ENCODE assay signal across 8 cellular contexts in genomic region chr2:63861220-63861822, GRCh38. TPM values are rescaled to one million over a fixed set of nuclear protein-coding genes. Genes with fewer than 3 reads are reported as not detected.
DNase-seq lines count a peak whose midpoint lies in the region; TF ChIP-seq lines count a peak whose summit lies in the region.

No MANE protein-coding gene starts in this region.

- TF ChIP-seq EP300 in esophagus muscularis mucosa (IDR thresholded peaks at IDR 0.05) = no peak

- H2AFZ ChIP-seq in H9 (ENCODE audit: low read length) = no peak overlapping the region

- peaks cover 13% of the 10 kb centered on the region; the same call in 1 of the 2 replicates for H3K79me2 ChIP-seq in H9 (ENCODE audit: insufficient read depth, low read length)

- H3K56ac ChIP-seq in H9 (ENCODE audit: insufficient read length, low read depth, low read length) = no peak overlapping the region

- H3K36me3 Mint-ChIP-seq in H9 (ENCODE audit: insufficient read depth in 1 of 3, low read depth in 3 of 3) (peaks cover 50 to 96% (median 95%) of the 10 kb centered on the region in 3 experiments; a peak in 6 of 7 replicates), neural crest cell (ENCODE audit: low read depth) (peaks cover 21% of the 10 kb centered on the region)

- no peak overlapping the region for H4K91ac ChIP-seq in H9 (ENCODE audit: insufficient read length, low read depth, low read length)

- TF ChIP-seq CTCF in H9 (conservative IDR thresholded peaks at IDR 0.05) (peak; percentile 67), esophagus muscularis mucosa (IDR thresholded peaks at IDR 0.05) (peak; percentile 47 to 60 (median 55)), neural crest cell (conservative IDR thresholded peaks at IDR 0.05) (peak; percentile 68), uterus (IDR thresholded peaks at IDR 0.05) (peak; percentile 58 to 71 (median 62))

- no peak overlapping the region for H3K4me2 ChIP-seq in H9 (ENCODE audit: insufficient read depth, insufficient read length, low read length)

- H4K5ac ChIP-seq in H9 (ENCODE audit: insufficient read length, low read depth, low read length) = no peak overlapping the region

- H2BK5ac ChIP-seq in H9 (ENCODE audit: insufficient read length, low read length) = no peak overlapping the region

- H3K27me3 Mint-ChIP-seq in H9 (ENCODE audit: low read depth) = no peaks in the 10 kb centered on the region
- no peaks in the 10 kb centered on the region for H3K27me3 Mint-ChIP-seq in neural crest cell (ENCODE audit: low read depth)

- WGBS in H9 (ENCODE audit: extremely low coverage, insufficient read length, low lambda C conversion rate) = no CpG with 5 or more reads among the region's 6 CpGs
- WGBS in esophagus muscularis mucosa = 28% methylated on average over 6 of the region's 6 CpGs

- no peak overlapping the region for H2BK12ac ChIP-seq in H9 (ENCODE audit: insufficient read length, low read depth, low read length)

- H3K4me1 ChIP-seq in H9 (ENCODE audit: insufficient read depth, low read length) (peaks cover 5% of the 10 kb centered on the region; the same call in 1 of the 2 replicates), esophagus muscularis mucosa (peaks cover 21 to 38% (median 35%) of the 10 kb centered on the region in 4 donors), uterus (peaks cover 0 to 4% of the 10 kb centered on the region in 2 donors)

- H2BK120ac ChIP-seq in H9 (ENCODE audit: low read depth, low read length, poor library complexity, severe bottlenecking) = no peak overlapping the region

- H4K8ac ChIP-seq in H9 (replicated peaks; ENCODE audit: insufficient read length, low read depth, low read length) = no peak overlapping the region

- peaks cover 14 to 72% (median 40%) of the 10 kb centered on the region in 4 donors for H3K36me3 ChIP-seq in esophagus muscularis mucosa
- H3K36me3 ChIP-seq in uterus = no peaks in the 10 kb centered on the region

- H2BK20ac ChIP-seq in H9 (ENCODE audit: low read depth, low read length, poor library complexity, severe bottlenecking) = no peak overlapping the region

- H3K9me3 ChIP-seq in H9 (ENCODE audit: control insufficient read depth, low read depth, low read length) (no peaks in the 10 kb centered on the region), esophagus muscularis mucosa (no peaks in the 10 kb centered on the region), uterus (no peaks in the 10 kb centered on the region)

- no peak overlapping the region for H3K14ac ChIP-seq in H9 (ENCODE audit: insufficient read depth, low read length)

- H3K4me1 Mint-ChIP-seq in H9 = peaks cover 59 to 77% of the 10 kb centered on the region in 2 experiments
- H3K4me1 Mint-ChIP-seq in neural crest cell = no peaks in the 10 kb centered on the region

- H3K27ac Mint-ChIP-seq in H9 (peak overlapping the region in 2 of 3 experiments; percentile 12 to 54; a peak in 3 of 7 replicates), neural crest cell (ENCODE audit: unreplicated experiment) (no peak overlapping the region)

- no peak overlapping the region for H3K27ac ChIP-seq in H9 (ENCODE audit: insufficient read length, low read depth, low read length)
- H3K27ac ChIP-seq in esophagus muscularis mucosa (replicated peaks in 1 of 4) = no peak overlapping the region
- H3K27ac ChIP-seq in uterus = peak overlapping the region in 1 of 2 donors; percentile 43

- no peak overlapping the region for H2AK5ac ChIP-seq in H9 (ENCODE audit: insufficient read length, low read length)

- no peaks in the 10 kb centered on the region for H4K20me1 ChIP-seq in H9 (ENCODE audit: control insufficient read depth, insufficient read depth, insufficient read length)

- H3K79me1 ChIP-seq in H9 (ENCODE audit: insufficient read depth, low read depth, low read length, poor library complexity, severe bottlenecking) = peaks cover 10% of the 10 kb centered on the region

- H3K27me3 ChIP-seq in H9 (ENCODE audit: insufficient read depth, low read length) = no peaks in the 10 kb centered on the region
- H3K27me3 ChIP-seq in esophagus muscularis mucosa = no peaks in the 10 kb centered on the region
- no peaks in the 10 kb centered on the region for H3K27me3 ChIP-seq in uterus

- intact Hi-C loops in esophagus muscularis mucosa (cut with DNase I) = no loop called here
- intact Hi-C loops in uterus (cut with DNase I; ENCODE audit: low total_unique reads) = no loop called here

- TF ChIP-seq POLR2A in esophagus muscularis mucosa (IDR thresholded peaks at IDR 0.05; ENCODE audit: low read depth) (no peak), uterus (IDR thresholded peaks at IDR 0.05) (no peak)

- DNase-seq in DMS 273 treated with DMSO at 0.1 percent for 48 hours (lab: John Stamatoyannopoulos, UW) (peak; percentile 14), H9 (no peak), NCI-H69 (lab: John Stamatoyannopoulos, UW) (peak; percentile 46), activated T-cell treated with anti-CD3 and anti-CD28 coated beads for 24 hours (ENCODE audit: low read depth) (peak; percentile 27), esophagus muscularis mucosa (ENCODE audit: extremely low spot score) (no peak), neural crest cell (ENCODE audit: low read depth, low spot score) (peak; percentile 17), uterus (peak; percentile 51 to 66), NCI-H1092 treated with DMSO at 0.1 percent for 48 hours (lab: John Stamatoyannopoulos, UW) (no peak)

- H3K4ac ChIP-seq in H9 (ENCODE audit: low read depth, low read length) = no peak overlapping the region

- H3K9me3 Mint-ChIP-seq in H9 = no peaks in the 10 kb centered on the region
- H3K9me3 Mint-ChIP-seq in neural crest cell = no peaks in the 10 kb centered on the region

- H3K23me2 ChIP-seq in H9 (ENCODE audit: insufficient read length, low read depth, low read length, poor library complexity, severe bottlenecking) = no peaks in the 10 kb centered on the region

- no peak overlapping the region for H3T11ph ChIP-seq in H9 (ENCODE audit: low read length)

- H3K4me3 Mint-ChIP-seq in H9 = no peak overlapping the region
- no peak overlapping the region for H3K4me3 Mint-ChIP-seq in neural crest cell

- H3K4me3 ChIP-seq in esophagus muscularis mucosa = no peak overlapping the region
- H3K4me3 ChIP-seq in uterus = no peak overlapping the region

- H3K9ac ChIP-seq in H9 (ENCODE audit: extremely low read depth, insufficient read length, low read length) = no peak overlapping the region

- no peak overlapping the region for H3K23ac ChIP-seq in H9 (ENCODE audit: insufficient read length, low read depth, low read length)

- no peak overlapping the region for H3K18ac ChIP-seq in H9 (ENCODE audit: insufficient read length, low read depth, low read length)

- H2BK15ac ChIP-seq in H9 (ENCODE audit: low read depth, low read length) = no peak overlapping the region

RNA-seq across cellular contexts. Expression of gene UGP2, which starts 19.6 kb away (rescaled TPM):
- 848 and 883 TPM in 2 replicates for total RNA-seq in H9 (2021)
- total RNA-seq in esophagus muscularis mucosa = 100 to 1,000 TPM; 163 to 247 (median 198) TPM
- total RNA-seq in neural crest cell = 43.1 and 56.9 TPM in 2 replicates
- total RNA-seq in uterus = 100 to 1,000 TPM in 2 of 4 donors, 10 to 100 TPM in 2; 90.7 to 181 (median 106) TPM

Comparison
In these comparisons a context has a peak if more than half of its experiments do, and no peak if none do; other contexts are left out.
1. DNase-seq: peak in DMS 273 treated with DMSO at 0.1 percent for 48 hours (single experiment), NCI-H69 (single experiment), activated T-cell treated with anti-CD3 and anti-CD28 coated beads for 24 hours (single experiment), neural crest cell (single experiment) and uterus (2 of 2); none in H9 (single experiment), esophagus muscularis mucosa (single experiment) and NCI-H1092 treated with DMSO at 0.1 percent for 48 hours (single experiment).
2. Peak in every context shown above with its lines, with median percentiles within 50 percentile points of each other: CTCF ChIP-seq.